Comparison of ENCODE assay signal across 19 cellular contexts in the genomic region with DNA sequence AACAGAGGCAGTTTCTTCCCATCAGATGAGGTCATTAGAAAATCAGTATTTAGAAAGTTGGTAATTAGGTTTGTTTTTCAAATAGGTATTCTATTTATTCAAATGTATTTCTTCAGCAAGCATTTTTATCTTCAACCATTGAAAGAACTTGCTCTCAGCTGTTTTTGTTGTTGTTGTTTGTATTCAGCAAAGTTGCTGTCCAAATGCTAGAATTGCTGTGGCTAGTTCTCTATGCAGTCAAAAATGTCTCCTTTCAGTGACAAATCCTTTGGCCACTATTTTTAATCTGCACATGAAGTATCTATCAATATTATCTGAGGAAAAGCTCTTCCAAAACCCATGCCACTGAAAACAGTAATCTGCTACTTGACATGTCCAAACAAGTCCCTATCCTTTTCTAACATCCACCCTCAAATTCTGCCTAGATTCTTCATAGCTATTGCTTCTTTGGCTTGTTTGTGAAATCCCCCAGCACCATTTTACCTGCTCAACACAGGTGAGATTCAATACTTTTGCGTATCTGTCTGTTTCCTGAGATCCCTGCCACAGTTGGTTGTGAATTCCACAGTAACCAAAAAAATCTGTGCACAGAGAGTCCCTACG.
"Had no signal": no experiment of that assay in that cellular context is flagged by ENCODE, and none has a peak within 500 bp of the region (broad histone marks: within the 10 kb centered on the region; RNA-seq: fewer than 3 reads in every experiment).

No MANE protein-coding gene starts in this region.

- H3K36me3 Mint-ChIP-seq: activated naive CD8-positive, alpha-beta T cell treated with anti-CD3 and anti-CD28 coated beads for 36 hours; naive thymus-derived CD8-positive, alpha-beta T cell had no signal

- H3K9me3 ChIP-seq: transverse colon had no signal

- H3K27me3 ChIP-seq: gastroesophageal sphincter, heart right ventricle, left lung, right atrium auricular region, transverse colon had no signal

- H3K27ac Mint-ChIP-seq: activated CD4-positive, alpha-beta T cell treated with anti-CD3 and anti-CD28 coated beads, Interleukin-2, amount 10 ng/mL, durations not matched to agents 7 days and 5 days; activated naive CD8-positive, alpha-beta T cell treated with anti-CD3 and anti-CD28 coated beads for 36 hours; dendritic cell treated with granulocyte-macrophage colony-stimulating factor and Interleukin-4, amounts not matched to agents 40 ng/mL and 50 ng/mL, for 4 days; effector memory CD8-positive, alpha-beta T cell; naive thymus-derived CD8-positive, alpha-beta T cell had no signal

- H3K27ac ChIP-seq: gastroesophageal sphincter, heart right ventricle, left lung, right atrium auricular region, skin epidermis, transverse colon had no signal

- DNase-seq: activated CD4-positive, alpha-beta T cell treated with anti-CD3 and anti-CD28 coated beads, Interleukin-2, amount 10 ng/mL, durations not matched to agents 7 days and 5 days; activated CD8-positive, alpha-beta memory T cell treated with anti-CD3 and anti-CD28 coated beads for 24 hours; activated gamma-delta T cell treated with Interleukin-2 at 50 U/mL for 16 hours; activated naive CD8-positive, alpha-beta T cell treated with anti-CD3 and anti-CD28 coated beads for 36 hours; effector memory CD8-positive, alpha-beta T cell; heart right ventricle; islet precursor cell; left lung; mucosa of descending colon; naive thymus-derived CD8-positive, alpha-beta T cell; nucleus accumbens; posterior cingulate gyrus; stimulated activated naive CD8-positive, alpha-beta T cell treated with anti-CD3 and anti-CD28 coated beads, Interleukin-15, Interleukin-2, amounts not matched to agents 100 U/mL and 50 U/mL, for 24 hours; T-helper 2 cell; transverse colon had no signal

- H3K4me3 Mint-ChIP-seq: activated CD4-positive, alpha-beta T cell treated with anti-CD3 and anti-CD28 coated beads, Interleukin-2, amount 10 ng/mL, durations not matched to agents 7 days and 5 days; activated naive CD8-positive, alpha-beta T cell treated with anti-CD3 and anti-CD28 coated beads for 36 hours; dendritic cell treated with granulocyte-macrophage colony-stimulating factor and Interleukin-4, amounts not matched to agents 40 ng/mL and 50 ng/mL, for 4 days; effector memory CD8-positive, alpha-beta T cell; naive thymus-derived CD8-positive, alpha-beta T cell had no signal

- H3K4me1 ChIP-seq: gastroesophageal sphincter, heart right ventricle, left lung, right atrium auricular region, transverse colon had no signal

- ATAC-seq: effector memory CD8-positive, alpha-beta T cell; gastroesophageal sphincter; heart right ventricle; left lung; mucosa of descending colon; naive thymus-derived CD8-positive, alpha-beta T cell; stimulated activated naive CD8-positive, alpha-beta T cell treated with anti-CD3 and anti-CD28 coated beads, Interleukin-15, Interleukin-2, amounts not matched to agents 100 U/mL and 50 U/mL, for 24 hours had no signal

- H3K4me1 Mint-ChIP-seq: activated CD4-positive, alpha-beta T cell treated with anti-CD3 and anti-CD28 coated beads, Interleukin-2, amount 10 ng/mL, durations not matched to agents 7 days and 5 days; activated naive CD8-positive, alpha-beta T cell treated with anti-CD3 and anti-CD28 coated beads for 36 hours; naive thymus-derived CD8-positive, alpha-beta T cell had no signal

- H3K27me3 Mint-ChIP-seq: activated CD4-positive, alpha-beta T cell treated with anti-CD3 and anti-CD28 coated beads, Interleukin-2, amount 10 ng/mL, durations not matched to agents 7 days and 5 days; activated naive CD8-positive, alpha-beta T cell treated with anti-CD3 and anti-CD28 coated beads for 36 hours; dendritic cell treated with granulocyte-macrophage colony-stimulating factor and Interleukin-4, amounts not matched to agents 40 ng/mL and 50 ng/mL, for 4 days; effector memory CD8-positive, alpha-beta T cell; naive thymus-derived CD8-positive, alpha-beta T cell had no signal

- H3K4me3 ChIP-seq: gastroesophageal sphincter, heart right ventricle, left lung, mucosa of descending colon, right atrium auricular region, skin epidermis, transverse colon had no signal

- H3K9me3 Mint-ChIP-seq: dendritic cell treated with granulocyte-macrophage colony-stimulating factor and Interleukin-4, amounts not matched to agents 40 ng/mL and 50 ng/mL, for 4 days had no signal

- H3K36me3 ChIP-seq: gastroesophageal sphincter, heart right ventricle, left lung, right atrium auricular region, transverse colon had no signal
